ENCODE assay signal across 1 cellular context in genomic region chr7:26193432-26194206, GRCh38.
A peak's percentile ranks its signal among the peaks of the same experiment; 100 is the strongest.
TF ChIP-seq lines count a peak whose summit lies in the region.

No MANE protein-coding gene starts in this region.

TF ChIP-seq in GM12878, 131 proteins besides CTCF, POLR2A, EP300 and RAD21:
- TF ChIP-seq, protein P1, sequence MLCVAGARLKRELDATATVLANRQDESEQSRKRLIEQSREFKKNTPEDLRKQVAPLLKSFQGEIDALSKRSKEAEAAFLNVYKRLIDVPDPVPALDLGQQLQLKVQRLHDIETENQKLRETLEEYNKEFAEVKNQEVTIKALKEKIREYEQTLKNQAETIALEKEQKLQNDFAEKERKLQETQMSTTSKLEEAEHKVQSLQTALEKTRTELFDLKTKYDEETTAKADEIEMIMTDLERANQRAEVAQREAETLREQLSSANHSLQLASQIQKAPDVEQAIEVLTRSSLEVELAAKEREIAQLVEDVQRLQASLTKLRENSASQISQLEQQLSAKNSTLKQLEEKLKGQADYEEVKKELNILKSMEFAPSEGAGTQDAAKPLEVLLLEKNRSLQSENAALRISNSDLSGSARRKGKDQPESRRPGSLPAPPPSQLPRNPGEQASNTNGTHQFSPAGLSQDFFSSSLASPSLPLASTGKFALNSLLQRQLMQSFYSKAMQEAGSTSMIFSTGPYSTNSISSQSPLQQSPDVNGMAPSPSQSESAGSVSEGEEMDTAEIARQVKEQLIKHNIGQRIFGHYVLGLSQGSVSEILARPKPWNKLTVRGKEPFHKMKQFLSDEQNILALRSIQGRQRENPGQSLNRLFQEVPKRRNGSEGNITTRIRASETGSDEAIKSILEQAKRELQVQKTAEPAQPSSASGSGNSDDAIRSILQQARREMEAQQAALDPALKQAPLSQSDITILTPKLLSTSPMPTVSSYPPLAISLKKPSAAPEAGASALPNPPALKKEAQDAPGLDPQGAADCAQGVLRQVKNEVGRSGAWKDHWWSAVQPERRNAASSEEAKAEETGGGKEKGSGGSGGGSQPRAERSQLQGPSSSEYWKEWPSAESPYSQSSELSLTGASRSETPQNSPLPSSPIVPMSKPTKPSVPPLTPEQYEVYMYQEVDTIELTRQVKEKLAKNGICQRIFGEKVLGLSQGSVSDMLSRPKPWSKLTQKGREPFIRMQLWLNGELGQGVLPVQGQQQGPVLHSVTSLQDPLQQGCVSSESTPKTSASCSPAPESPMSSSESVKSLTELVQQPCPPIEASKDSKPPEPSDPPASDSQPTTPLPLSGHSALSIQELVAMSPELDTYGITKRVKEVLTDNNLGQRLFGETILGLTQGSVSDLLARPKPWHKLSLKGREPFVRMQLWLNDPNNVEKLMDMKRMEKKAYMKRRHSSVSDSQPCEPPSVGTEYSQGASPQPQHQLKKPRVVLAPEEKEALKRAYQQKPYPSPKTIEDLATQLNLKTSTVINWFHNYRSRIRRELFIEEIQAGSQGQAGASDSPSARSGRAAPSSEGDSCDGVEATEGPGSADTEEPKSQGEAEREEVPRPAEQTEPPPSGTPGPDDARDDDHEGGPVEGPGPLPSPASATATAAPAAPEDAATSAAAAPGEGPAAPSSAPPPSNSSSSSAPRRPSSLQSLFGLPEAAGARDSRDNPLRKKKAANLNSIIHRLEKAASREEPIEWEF (IDR thresholded peaks at IDR 0.05; ENCODE audit: insufficient replicate concordance, low read depth, low read length): no peak
- TF ChIP-seq SPI1 (IDR thresholded peaks at IDR 0.05; ENCODE audit: borderline replicate concordance, insufficient read depth, low read depth, low read length) (peak; percentile 54; the same call in 1 of the 2 replicates), POLR2AphosphoS5 (IDR thresholded peaks at IDR 0.05; ENCODE audit: low read length) (0 out of 2 replicates have a peak, but pooled peaks have one; percentile 17)
